Comparison of ENCODE assay signal across 16 cellular contexts in genomic region chr2:6921321-6921922, GRCh38. TPM values are rescaled to one million over a fixed set of nuclear protein-coding genes. Genes with fewer than 3 reads are reported as not detected.
A peak's percentile ranks its signal among the peaks of the same experiment; 100 is the strongest.
DNase-seq lines count a peak whose midpoint lies in the region; ATAC-seq, FAIRE-seq and TF ChIP-seq lines count a peak whose summit lies in the region.
"Had no signal": no experiment of that assay in that cellular context is flagged by ENCODE, and none has a peak within 500 bp of the region (broad histone marks: within the 10 kb centered on the region; RNA-seq: fewer than 3 reads in every experiment).

No MANE protein-coding gene starts in this region.

- H3K4me1 ChIP-seq in liver (ENCODE audit: control insufficient read depth in 4 of 4, insufficient read depth in 4 of 4, low read length in 3 of 4) = peaks cover 6 to 12% (median 7%) of the 10 kb centered on the region in 4 donors

- no peak for ATAC-seq in CD4-positive, alpha-beta T cell (ENCODE audit: poor library complexity)
- ATAC-seq in WTC11 = no peak
- ATAC-seq: stimulated activated naive CD8-positive, alpha-beta T cell treated with anti-CD3 and anti-CD28 coated beads, Interleukin-15, amount 100 ng/mL, for 72 hours had no signal

- no peaks in the 10 kb centered on the region for H3K9me3 Mint-ChIP-seq in CD4-positive, alpha-beta T cell
- no peaks in the 10 kb centered on the region for H3K9me3 Mint-ChIP-seq in WTC11
- H3K9me3 Mint-ChIP-seq: stimulated activated naive CD8-positive, alpha-beta T cell treated with anti-CD3 and anti-CD28 coated beads, Interleukin-15, amount 100 ng/mL, for 72 hours had no signal

- intact Hi-C loops in CD4-positive, alpha-beta T cell (cut with DNase I, micrococcal nuclease) = no loop called here

- peaks cover 31% of the 10 kb centered on the region for H3K36me3 Mint-ChIP-seq in CD4-positive, alpha-beta T cell (ENCODE audit: low read depth)
- H3K36me3 Mint-ChIP-seq in WTC11 = no peaks in the 10 kb centered on the region

- no peak overlapping the region for H3K4me3 ChIP-seq in liver (ENCODE audit: low read depth in 1 of 3, low read length in 3 of 3)
- H3K4me3 ChIP-seq: esophagus muscularis mucosa had no signal

- CTCF ChIA-PET in CD4-positive, alpha-beta T cell (lab: Charles Lee) = interaction anchor here (2.0 kb wide), 1 partner anchor 56 kb away, joined by 4 read pairs; the partner anchor contains the start of gene CMPK2
- CTCF ChIA-PET in WTC11 (lab: Charles Lee) = no interaction called here

- H3K27me3 ChIP-seq in CD4-positive, alpha-beta T cell (ENCODE audit: control insufficient read depth, insufficient read depth, low read length) = no peaks in the 10 kb centered on the region
- no peaks in the 10 kb centered on the region for H3K27me3 ChIP-seq in liver (ENCODE audit: control insufficient read depth in 4 of 4, insufficient read depth in 4 of 4, low read length in 3 of 4)
- H3K27me3 ChIP-seq: esophagus muscularis mucosa had no signal

- no peak for DNase-seq in CD4-positive, alpha-beta T cell
- DNase-seq in WTC11 (ENCODE audit: low spot score) = no peak
- no peak for DNase-seq in H54 (ENCODE audit: insufficient read length, low spot score)
- no peak for DNase-seq in NCI-H2227 treated with DMSO at 0.1 percent for 48 hours (lab: John Stamatoyannopoulos, UW)
- DNase-seq in stimulated activated CD4-positive, alpha-beta T cell treated with anti-CD3 and anti-CD28 coated beads, Interleukin-4, amount 100 ng/mL, for 4 hours = no peak
- DNase-seq: activated CD4-positive, alpha-beta T cell treated with anti-CD3 and anti-CD28 coated beads for 48 hours; activated gamma-delta T cell treated with Interleukin-2 at 50 U/mL for 16 hours; DMS79; NCI-H226; stimulated activated CD4-positive, alpha-beta T cell treated with anti-CD3 and anti-CD28 coated beads, Interleukin-4, amount 100 ng/mL, for 24 hours; stimulated activated naive CD8-positive, alpha-beta T cell treated with anti-CD3 and anti-CD28 coated beads, Interleukin-15, amount 100 ng/mL, for 72 hours had no signal

- H3K27me3 Mint-ChIP-seq in CD4-positive, alpha-beta T cell = no peaks in the 10 kb centered on the region
- peaks cover 17% of the 10 kb centered on the region for H3K27me3 Mint-ChIP-seq in WTC11 (ENCODE audit: low read depth)
- H3K27me3 Mint-ChIP-seq: stimulated activated naive CD8-positive, alpha-beta T cell treated with anti-CD3 and anti-CD28 coated beads, Interleukin-15, amount 100 ng/mL, for 72 hours had no signal

- POLR2A ChIA-PET in CD4-positive, alpha-beta T cell (lab: Charles Lee) = interaction anchor here (1.0 to 3.7 kb wide), 3 partner anchors 7 to 24 kb away, joined by 3 to 30 read pairs (median 6); no protein-coding TSS in a partner anchor
- POLR2A ChIA-PET in WTC11 (lab: Charles Lee) = no interaction called here

- H3K4me1 Mint-ChIP-seq in CD4-positive, alpha-beta T cell (ENCODE audit: low read depth) = peaks cover 85% of the 10 kb centered on the region
- H3K4me1 Mint-ChIP-seq in WTC11 = peaks cover 36% of the 10 kb centered on the region

- no peak for FAIRE-seq in H54 (lab: Jason Lieb, UNC)
- FAIRE-seq: GM12891, GM19239 had no signal

- H3K27ac Mint-ChIP-seq in CD4-positive, alpha-beta T cell = peak overlapping the region; percentile 40
- no peak overlapping the region for H3K27ac Mint-ChIP-seq in WTC11

- H3K36me3 ChIP-seq in liver (ENCODE audit: control insufficient read depth in 4 of 4, insufficient read depth in 3 of 4, low read depth in 1 of 4, low read length in 3 of 4) = no peaks in the 10 kb centered on the region
- H3K36me3 ChIP-seq: esophagus muscularis mucosa had no signal

- H3K9ac ChIP-seq in liver (ENCODE audit: low read depth in 1 of 2, low read length in 2 of 2) = no peak overlapping the region

- H3K4me3 Mint-ChIP-seq in CD4-positive, alpha-beta T cell = peak overlapping the region; percentile 47
- no peak overlapping the region for H3K4me3 Mint-ChIP-seq in WTC11

- TF ChIP-seq RAD21 in liver (IDR thresholded peaks at IDR 0.05) = no peak

- no peak overlapping the region for H3K27ac ChIP-seq in CD4-positive, alpha-beta T cell (ENCODE audit: low read depth, low read length)
- no peak overlapping the region for H3K27ac ChIP-seq in liver (ENCODE audit: low read depth in 1 of 2, low read length in 2 of 2)
- H3K27ac ChIP-seq: esophagus muscularis mucosa had no signal

- no peaks in the 10 kb centered on the region for H3K9me3 ChIP-seq in CD4-positive, alpha-beta T cell (ENCODE audit: control insufficient read depth, low read length)
- H3K9me3 ChIP-seq in liver (ENCODE audit: control insufficient read depth in 4 of 4, low read length in 3 of 4) = no peaks in the 10 kb centered on the region
- H3K9me3 ChIP-seq: esophagus muscularis mucosa had no signal

- 43% methylated on average over 11 of the region's 11 CpGs for WGBS in liver

- TF ChIP-seq POLR2A in H54 (IDR thresholded peaks at IDR 0.05; ENCODE audit: low read depth, low read length) = no peak

- no peak for TF ChIP-seq CTCF in CD4-positive, alpha-beta T cell (IDR thresholded peaks at IDR 0.05)
- no peak for TF ChIP-seq CTCF in WTC11 (IDR thresholded peaks at IDR 0.05)
- no peak for TF ChIP-seq CTCF in liver (IDR thresholded peaks at IDR 0.05; ENCODE audit: low read depth, low read length, missing input control)

TF ChIP-seq in WTC11, 78 proteins besides CTCF, POLR2A, EP300 and RAD21:
- TF ChIP-seq NFE2L1 (CRISPR knock-in tag; IDR thresholded peaks at IDR 0.05) (no peak), ZNF671 (CRISPR knock-in tag; IDR thresholded peaks at IDR 0.05) (no peak), GABPB1 (CRISPR knock-in tag; IDR thresholded peaks at IDR 0.05) (peak; percentile 48; the same call in 1 of the 2 replicates)
TF ChIP-seq in WTC11: peak in this region for 1.

TF ChIP-seq in liver, 16 proteins besides CTCF, POLR2A, EP300 and RAD21 (continues in another document):
- TF ChIP-seq YY1 (IDR thresholded peaks at IDR 0.05) (no peak), ZBTB33 (IDR thresholded peaks at IDR 0.05) (no peak), HNF4A (conservative IDR thresholded peaks at IDR 0.05) (peak in 1 of 2 donors; percentile 64), ATF3 (IDR thresholded peaks at IDR 0.05) (no peak), SP1 (IDR thresholded peaks at IDR 0.05) (no peak), GABPA (IDR thresholded peaks at IDR 0.05 in 1 of 2, conservative IDR thresholded peaks at IDR 0.05 in 1 of 2) (no peak), NR2F2 (IDR thresholded peaks at IDR 0.05) (peak; percentile 85), RXRA (IDR thresholded peaks at IDR 0.05) (peak; percentile 37 to 58), REST (IDR thresholded peaks at IDR 0.05) (no peak), FOXA1 (IDR thresholded peaks at IDR 0.05) (no peak)
- TF ChIP-seq, protein P1, sequence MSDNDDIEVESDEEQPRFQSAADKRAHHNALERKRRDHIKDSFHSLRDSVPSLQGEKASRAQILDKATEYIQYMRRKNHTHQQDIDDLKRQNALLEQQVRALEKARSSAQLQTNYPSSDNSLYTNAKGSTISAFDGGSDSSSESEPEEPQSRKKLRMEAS (IDR thresholded peaks at IDR 0.05) = no peak

RNA-seq across cellular contexts. Expression of gene RNF144A, which starts 4.2 kb away (rescaled TPM):
- total RNA-seq in CD4-positive, alpha-beta T cell = 10 to 100 TPM; 39.0 to 40.1 TPM
- total RNA-seq in WTC11 (2021) (12.5 to 13.6 TPM (median 12.8 TPM) in 3 replicates), liver (10 to 100 TPM in 1 of 2 donors, 1 to 10 TPM in 1; 3.1 to 10.4 TPM)
- polyA plus RNA-seq in liver = 1 to 10 TPM; 1.0 to 1.6 TPM

RNA-seq across cellular contexts. Expression of gene RSAD2, which starts 43.8 kb away (rescaled TPM):
- 1 to 10 TPM; 3.9 to 4.6 TPM for total RNA-seq in CD4-positive, alpha-beta T cell
- total RNA-seq in WTC11 (2021) = not detected in 3 replicates
- total RNA-seq in liver = 10 to 100 TPM in 1 of 2 donors, 1 to 10 TPM in 1; 1.7 to 15.9 TPM
- polyA plus RNA-seq in liver = 1 to 10 TPM; 1.3 to 2.1 TPM
- total RNA-seq: OCI-LY7 had no signal

RNA-seq across cellular contexts. Expression of gene CMPK2, which starts 55.7 kb away (rescaled TPM):
- total RNA-seq in CD4-positive, alpha-beta T cell = 1 to 10 TPM; 6.5 to 7.6 TPM
- 0.13 to 0.32 TPM (median 0.16 TPM) in 3 replicates for total RNA-seq in WTC11 (2021)
- 10 to 100 TPM in 1 of 2 donors, 1 to 10 TPM in 1; 4.6 to 41.7 TPM for total RNA-seq in liver
- polyA plus RNA-seq in liver = 1 to 10 TPM; 2.9 to 3.8 TPM
